In the genomic region with DNA sequence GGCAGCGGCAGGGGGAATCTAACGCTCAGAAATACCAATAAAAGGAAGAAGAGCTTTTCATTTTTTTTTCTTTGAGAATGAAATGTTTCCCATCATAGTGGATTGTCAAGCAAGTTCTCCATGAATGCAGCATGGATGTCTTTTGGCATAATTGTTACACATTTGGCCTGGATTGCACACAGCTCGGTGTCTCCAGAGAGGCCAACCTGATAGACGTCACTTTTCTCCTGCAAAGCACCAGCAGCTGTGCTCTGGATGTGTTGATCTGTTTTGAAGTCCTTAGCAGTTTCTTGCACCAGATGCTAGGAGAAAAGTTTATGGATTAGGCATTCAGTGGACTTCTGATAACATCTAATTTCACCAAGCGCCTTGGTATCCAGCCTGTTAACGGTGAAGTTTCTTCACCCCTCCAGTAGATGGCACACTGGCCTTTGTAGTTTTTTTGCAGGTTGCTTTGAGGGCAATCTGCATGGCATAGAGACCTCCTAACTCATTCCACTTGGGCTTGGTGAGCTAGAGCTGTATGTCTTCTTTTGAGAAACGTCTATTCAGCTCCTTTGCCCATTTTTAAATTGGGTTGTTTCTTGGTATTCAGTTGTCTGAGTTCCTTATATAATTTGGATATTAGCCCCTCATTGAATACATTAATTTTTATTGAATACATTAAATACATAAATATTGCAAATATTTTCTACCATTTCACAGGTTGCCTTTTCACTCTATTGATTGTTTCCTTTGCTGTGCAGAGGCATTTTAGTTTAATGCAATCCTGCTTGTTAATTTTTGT, we compare ENCODE assay signal across 8 cellular contexts. TPM values are rescaled to one million over a fixed set of nuclear protein-coding genes. Genes with fewer than 3 reads are reported as not detected.
DNase-seq lines count a peak whose midpoint lies in the region; ATAC-seq and TF ChIP-seq lines count a peak whose summit lies in the region.

No MANE protein-coding gene starts in this region.

- ATAC-seq in GM19438 (IDR thresholded peaks at IDR 0.05; ENCODE audit: low read depth, unreplicated experiment) (peak; percentile 65), HG03460 (IDR thresholded peaks at IDR 0.05; ENCODE audit: unreplicated experiment) (peak; percentile 71), T-cell (replicated peaks in 1 of 4) (no peak)

- peak; percentile 75 to 85 for TF ChIP-seq RAD21 in liver (IDR thresholded peaks at IDR 0.05)

- no peak overlapping the region for H3K9ac ChIP-seq in liver (ENCODE audit: low read depth in 1 of 2, low read length in 2 of 2)

- CTCF ChIA-PET in T-cell (lab: Charles Lee) = interaction anchor here (0.6 to 1.1 kb wide), 2 partner anchors 22 to 1733 kb away, joined by 3 read pairs; no protein-coding TSS in a partner anchor

- no peak overlapping the region for H3K4me3 ChIP-seq in liver (ENCODE audit: low read depth in 1 of 3, low read length in 3 of 3)

- no peak overlapping the region for H3K27ac ChIP-seq in liver (ENCODE audit: low read depth in 1 of 2, low read length in 2 of 2)

- no peaks in the 10 kb centered on the region for H3K36me3 ChIP-seq in liver (ENCODE audit: control insufficient read depth in 4 of 4, insufficient read depth in 3 of 4, low read depth in 1 of 4, low read length in 3 of 4)

- peaks cover 0 to under 1% (median 0%) of the 10 kb centered on the region in 4 donors for H3K9me3 ChIP-seq in liver (ENCODE audit: control insufficient read depth in 4 of 4, low read length in 3 of 4)

- no peaks in the 10 kb centered on the region for H3K36me3 Mint-ChIP-seq in T-cell

- POLR2A ChIA-PET in T-cell (lab: Charles Lee) = no interaction called here

- 49% methylated on average over 7 of the region's 7 CpGs for whole genome bisulfite sequencing in liver

- H3K27me3 ChIP-seq in liver (ENCODE audit: control insufficient read depth in 4 of 4, insufficient read depth in 4 of 4, low read length in 3 of 4) = no peaks in the 10 kb centered on the region

- DNase-seq in Daoy (ENCODE audit: low read depth) (peak; percentile 1), NCI-H2227 treated with DMSO at 0.1 percent for 48 hours (lab: John Stamatoyannopoulos, UW) (peak; percentile 74), amniotic epithelial cell (ENCODE audit: low read depth) (peak; percentile 14), T-cell (no peak), epidermal melanocyte (ENCODE audit: insufficient read length, low spot score) (no peak)

- peaks cover 9 to 11% of the 10 kb centered on the region in 2 donors for H3K27me3 Mint-ChIP-seq in T-cell

- peak; percentile 48 for TF ChIP-seq CTCF in liver (IDR thresholded peaks at IDR 0.05; ENCODE audit: low read depth, low read length, missing input control)

- no peak overlapping the region for H3K4me3 Mint-ChIP-seq in T-cell

- no peak overlapping the region for H3K27ac Mint-ChIP-seq in T-cell

- no peaks in the 10 kb centered on the region for H3K4me1 ChIP-seq in liver (ENCODE audit: control insufficient read depth in 4 of 4, insufficient read depth in 4 of 4, low read length in 3 of 4)

- H3K9me3 Mint-ChIP-seq in T-cell = no peaks in the 10 kb centered on the region

- no peaks in the 10 kb centered on the region for H3K4me1 Mint-ChIP-seq in T-cell

TF ChIP-seq in liver, 16 proteins besides CTCF, POLR2A, EP300 and RAD21:
- TF ChIP-seq EGR1 (IDR thresholded peaks at IDR 0.05; ENCODE audit: low read depth in 2 of 2) = no peak

RNA-seq across cellular contexts. Expression of gene PTH2R, which starts 59.7 kb away (rescaled TPM):
- total RNA-seq in Daoy (2014; rRNA removed; shearing (Covaris generic)) = not detected in 2 replicates
- total RNA-seq in liver (1 to 10 TPM in 1 of 2 donors, under 1 TPM in 1; 0.08 to 1.5 TPM), T-cell (under 1 TPM in 1 of 5 donors, not detected in 4; 0.20 TPM)
- polyA plus RNA-seq in liver = under 1 TPM in 1 of 2 donors, not detected in 1; 0.01 TPM

Comparison
In these comparisons a context has a peak if more than half of its experiments do, and no peak if none do; other contexts are left out.
1. DNase-seq: peak in Daoy (single experiment), NCI-H2227 treated with DMSO at 0.1 percent for 48 hours (single experiment) and amniotic epithelial cell (single experiment); none in T-cell (0 of 34) and epidermal melanocyte (single experiment).
2. ATAC-seq: peak in GM19438 (single experiment) and HG03460 (single experiment); none in T-cell (0 of 4).